In genomic region chr15:85688703-85689102, GRCh38 we compare ENCODE assay signal across 11 cellular contexts.
A peak's percentile ranks its signal among the peaks of the same experiment; 100 is the strongest.
DNase-seq lines count a peak whose midpoint lies in the region; ATAC-seq and TF ChIP-seq lines count a peak whose summit lies in the region.
"Had no signal": no experiment of that assay in that cellular context is flagged by ENCODE, and none has a peak within 500 bp of the region (broad histone marks: within the 10 kb centered on the region; RNA-seq: fewer than 3 reads in every experiment).

No MANE protein-coding gene starts in this region.

- peak overlapping the region; percentile 28 for H2AFZ ChIP-seq in MM.1S (ENCODE audit: low read length)
- H2AFZ ChIP-seq in osteoblast (ENCODE audit: low read length), result no peak overlapping the region

- H3K79me2 ChIP-seq in MM.1S (ENCODE audit: low read length), result peaks cover 29% of the 10 kb centered on the region
- no peaks in the 10 kb centered on the region for H3K79me2 ChIP-seq in osteoblast (ENCODE audit: insufficient read depth, low read length)

- H3K9ac ChIP-seq in MM.1S (ENCODE audit: low read length), result peak overlapping the region; percentile 86; the same call in 1 of the 2 replicates

- H3K27ac Mint-ChIP-seq in HFFc6, result no peak overlapping the region

- no peaks in the 10 kb centered on the region for H3K9me3 Mint-ChIP-seq in HFFc6

- H3K27me3 ChIP-seq in MM.1S (replicated peaks; ENCODE audit: insufficient read depth, low read length) (no peaks in the 10 kb centered on the region), adrenal gland (no peaks in the 10 kb centered on the region), osteoblast (ENCODE audit: insufficient read depth, low read length) (no peaks in the 10 kb centered on the region)

- TF ChIP-seq POLR2A in adrenal gland (IDR thresholded peaks at IDR 0.05), result no peak

- H3K4me1 ChIP-seq in MM.1S (ENCODE audit: low read length), result peaks cover 41% of the 10 kb centered on the region
- H3K4me1 ChIP-seq in adrenal gland (replicated peaks in 1 of 2), result peaks cover 8 to 50% of the 10 kb centered on the region in 2 donors
- peaks cover 17% of the 10 kb centered on the region for H3K4me1 ChIP-seq in osteoblast (ENCODE audit: insufficient read depth, low read length)

- peak overlapping the region; percentile 97 for H3K27ac ChIP-seq in MM.1S (ENCODE audit: low read length)
- H3K27ac ChIP-seq in adrenal gland, result peak overlapping the region in 3 of 5 donors; percentile 5 to 68 (median 51)
- peak overlapping the region; percentile 81 for H3K27ac ChIP-seq in osteoblast (ENCODE audit: low read depth, low read length)

- H3F3A ChIP-seq in MM.1S (ENCODE audit: insufficient read depth, low read length), result peaks cover 52% of the 10 kb centered on the region

- H3K4me3 Mint-ChIP-seq in HFFc6, result no peak overlapping the region

- no peaks in the 10 kb centered on the region for H4K20me1 ChIP-seq in MM.1S (ENCODE audit: insufficient read depth, low read length)
- H4K20me1 ChIP-seq in osteoblast (ENCODE audit: insufficient read depth, low read length), result no peaks in the 10 kb centered on the region

- no peaks in the 10 kb centered on the region for H3K9me3 ChIP-seq in MM.1S (replicated peaks; ENCODE audit: insufficient read depth, low read length)
- no peaks in the 10 kb centered on the region for H3K9me3 ChIP-seq in adrenal gland (replicated peaks in 1 of 3)
- H3K9me3 ChIP-seq in osteoblast (ENCODE audit: low read depth, low read length), result no peaks in the 10 kb centered on the region

- WGBS in adrenal gland, 4 donors, result 41 to 46% (median 43%) methylated on average over 3 of the region's 3 CpGs

- H3K4me3 ChIP-seq in GM12865 (ENCODE audit: low read depth, low read length), result peak overlapping the region; percentile 81
- peak overlapping the region; percentile 78; the same call in 1 of the 2 replicates for H3K4me3 ChIP-seq in MM.1S (ENCODE audit: low read length)
- no peak overlapping the region for H3K4me3 ChIP-seq in adrenal gland
- H3K4me3 ChIP-seq in osteoblast (ENCODE audit: insufficient read depth, low read length), result no peak overlapping the region

- no peaks in the 10 kb centered on the region for H3K4me1 Mint-ChIP-seq in HFFc6 (ENCODE audit: low read depth)

- intact Hi-C loops in adrenal gland (cut with DNase I), result no loop called here

- H3K27me3 Mint-ChIP-seq in HFFc6 (ENCODE audit: insufficient read depth), result no peaks in the 10 kb centered on the region; the same call in 1 of the 2 replicates

- H3K4me2 ChIP-seq in MM.1S (ENCODE audit: low read depth, low read length), result peak overlapping the region; percentile 95
- H3K4me2 ChIP-seq in osteoblast (ENCODE audit: insufficient read depth, low read length), result no peak overlapping the region

- H3K36me3 ChIP-seq in MM.1S (replicated peaks; ENCODE audit: insufficient read depth, low read length), result 0 out of 2 replicates have a peak, but pooled peaks cover under 1% of the 10 kb centered on the region
- peaks cover 0 to 42% of the 10 kb centered on the region in 2 donors for H3K36me3 ChIP-seq in adrenal gland (replicated peaks in 1 of 2)
- peaks cover 27% of the 10 kb centered on the region for H3K36me3 ChIP-seq in osteoblast (ENCODE audit: insufficient read depth, low read length)

- TF ChIP-seq CTCF in GM12865 (IDR thresholded peaks at IDR 0.05; ENCODE audit: insufficient read depth, low read depth, low read length, missing control alignments) (no peak), MM.1S (IDR thresholded peaks at IDR 0.05; ENCODE audit: low read length) (no peak), adrenal gland (IDR thresholded peaks at IDR 0.05) (no peak), osteoblast (IDR thresholded peaks at IDR 0.05; ENCODE audit: extremely low read depth, low read depth, low read length) (no peak), HFFc6 (IDR thresholded peaks at IDR 0.05) (no peak), GM20000 (IDR thresholded peaks at IDR 0.05; ENCODE audit: extremely low read depth, missing control alignments) (no peak)

- peak; percentile 40 for DNase-seq in GM12865 (ENCODE audit: low read depth)
- DNase-seq in MM.1S, result peak; percentile 36
- no peak for DNase-seq in adrenal gland
- DNase-seq in osteoblast (ENCODE audit: insufficient read length, low spot score, missing footprints), result no peak
- no peak for DNase-seq in EL
- DNase-seq in HFFc6, result no peak
- DNase-seq in GM20000 (ENCODE audit: low spot score), result no peak
- DNase-seq: activated gamma-delta T cell treated with Interleukin-2 at 50 U/mL for 16 hours, kidney glomerular epithelial cell had no signal

- no peak for ATAC-seq in GM18868 (IDR thresholded peaks at IDR 0.05; ENCODE audit: unreplicated experiment)
- ATAC-seq: SK-N-SH treated with all-trans-retinoic acid at 6 μM for 48 hours had no signal

- peaks cover 33% of the 10 kb centered on the region; the same call in 1 of the 2 replicates for H3K36me3 Mint-ChIP-seq in HFFc6 (ENCODE audit: low read depth)

- no peaks in the 10 kb centered on the region for H3K9me2 ChIP-seq in MM.1S (replicated peaks; ENCODE audit: insufficient read depth, low read length)

Comparison
In these comparisons a context has a peak if more than half of its experiments do, and no peak if none do; other contexts are left out.
1. DNase-seq: peak in GM12865 (single experiment) and MM.1S (single experiment); none in adrenal gland (0 of 7), osteoblast (single experiment), EL (single experiment), HFFc6 (single experiment) and GM20000 (single experiment).
2. H3K4me3 ChIP-seq: peak in GM12865 (single experiment) and MM.1S (single experiment); none in adrenal gland (0 of 4) and osteoblast (single experiment).
3. Peak in every context shown above with its lines, with median percentiles within 50 percentile points of each other: H3K27ac ChIP-seq.